In genomic region chr13:41053384-41053826, GRCh38 we compare ENCODE assay signal across 8 cellular contexts. TPM values are rescaled to one million over a fixed set of nuclear protein-coding genes. Genes with fewer than 3 reads are reported as not detected.
A peak's percentile ranks its signal among the peaks of the same experiment; 100 is the strongest.
DNase-seq lines count a peak whose midpoint lies in the region; ATAC-seq and TF ChIP-seq lines count a peak whose summit lies in the region.

No MANE protein-coding gene starts in this region.

- peaks cover 13% of the 10 kb centered on the region for H3K36me3 Mint-ChIP-seq in chondrocyte (ENCODE audit: low read depth)

- no peak for TF ChIP-seq CTCF in chondrocyte (IDR thresholded peaks at IDR 0.05)

- peak overlapping the region; percentile 63 for H3K27ac Mint-ChIP-seq in chondrocyte (ENCODE audit: unreplicated experiment)

- no peaks in the 10 kb centered on the region for H3K27me3 Mint-ChIP-seq in chondrocyte (ENCODE audit: low read depth)

- H3K4me1 Mint-ChIP-seq in chondrocyte (ENCODE audit: low read depth): peaks cover 67% of the 10 kb centered on the region

- ATAC-seq in GM19397 (IDR thresholded peaks at IDR 0.05; ENCODE audit: unreplicated experiment) (peak; percentile 69), HG03469 (IDR thresholded peaks at IDR 0.05; ENCODE audit: unreplicated experiment) (peak; percentile 59), sciatic nerve (peak; percentile 82)

- no peak overlapping the region for H3K4me3 Mint-ChIP-seq in chondrocyte (ENCODE audit: unreplicated experiment)

- peaks cover 9% of the 10 kb centered on the region for H3K9me3 Mint-ChIP-seq in chondrocyte (ENCODE audit: low read depth)

- intact Hi-C loops in sciatic nerve (cut with DNase I): no loop called here

- DNase-seq in chondrocyte (ENCODE audit: low spot score): no peak
- DNase-seq in sciatic nerve (ENCODE audit: low spot score): no peak
- no peak for DNase-seq in DMS79 treated with DMSO at 0.1 percent for 48 hours (lab: John Stamatoyannopoulos, UW)
- no peak for DNase-seq in NCI-H187 treated with DMSO at 0.1 percent for 48 hours (lab: John Stamatoyannopoulos, UW)
- no peak for DNase-seq in iPS-NIHi7 (ENCODE audit: extremely low spot score)
- no peak for DNase-seq in C1 segment of cervical spinal cord (lab: John Stamatoyannopoulos, UW)

RNA-seq across cellular contexts. Expression of gene WBP4, which starts 7.9 kb away (rescaled TPM):
- total RNA-seq in chondrocyte (5.1 to 5.8 TPM (median 5.3 TPM) in 3 replicates), sciatic nerve (17.1 TPM)

RNA-seq across cellular contexts. Expression of gene ELF1, which starts 34.3 kb away (rescaled TPM):
- total RNA-seq in chondrocyte: 45.7 to 46.7 TPM (median 45.8 TPM) in 3 replicates
- 61.7 TPM for total RNA-seq in sciatic nerve
